ENCODE assay signal across 19 cellular contexts in genomic region chr2:180876506-180876905, GRCh38.
DNase-seq lines count a peak whose midpoint lies in the region; ATAC-seq and TF ChIP-seq lines count a peak whose summit lies in the region.
"Had no signal": no experiment of that assay in that cellular context is flagged by ENCODE, and none has a peak within 500 bp of the region (broad histone marks: within the 10 kb centered on the region; RNA-seq: fewer than 3 reads in every experiment).

No MANE protein-coding gene starts in this region.

- in situ Hi-C loops in astrocyte of the cerebellum (cut with HindIII; ENCODE audit: low sequenced_read_pairs): no loop called here

- H3K4me3 ChIP-seq in astrocyte of the cerebellum (ENCODE audit: low read depth, low read length) (no peak overlapping the region), fibroblast of the aortic adventitia (ENCODE audit: low read depth, low read length) (no peak overlapping the region)

- ATAC-seq in GM18907 (IDR thresholded peaks at IDR 0.05; ENCODE audit: unreplicated experiment): no peak
- no peak for ATAC-seq in GM19397 (IDR thresholded peaks at IDR 0.05; ENCODE audit: unreplicated experiment)
- ATAC-seq: HCT116 had no signal

- TF ChIP-seq CTCF in astrocyte of the cerebellum (IDR thresholded peaks at IDR 0.05; ENCODE audit: low read depth, low read length, missing control alignments) (no peak), fibroblast of the aortic adventitia (IDR thresholded peaks at IDR 0.05; ENCODE audit: insufficient read depth, low read length) (no peak)

- H3K27ac ChIP-seq in substantia nigra (ENCODE audit: low read depth, low read length, poor library complexity, severe bottlenecking): no peak overlapping the region
- H3K27ac ChIP-seq: C4-2B, HL-60 had no signal

- peak; percentile 20 for DNase-seq in M059J (ENCODE audit: low read depth)
- peak; percentile 74 for DNase-seq in astrocyte of the cerebellum (ENCODE audit: low read depth)
- peak; percentile 33 for DNase-seq in fibroblast of the aortic adventitia (ENCODE audit: low read depth)
- no peak for DNase-seq in substantia nigra (lab: John Stamatoyannopoulos, UW)
- DNase-seq in GM19238 (ENCODE audit: insufficient read length, low spot score): no peak
- DNase-seq: ACHN; AML-193; Caco-2; CD4-positive, alpha-beta T cell; DMS153; DMS79; GOT3; H7; HFFc6 had no signal

Comparison
In these comparisons a context has a peak if more than half of its experiments do, and no peak if none do; other contexts are left out.
1. DNase-seq: peak in M059J (single experiment), astrocyte of the cerebellum (single experiment) and fibroblast of the aortic adventitia (single experiment); none in substantia nigra (0 of 49) and GM19238 (single experiment).